7 cellular contexts compared by ENCODE assay signal in the genomic region with DNA sequence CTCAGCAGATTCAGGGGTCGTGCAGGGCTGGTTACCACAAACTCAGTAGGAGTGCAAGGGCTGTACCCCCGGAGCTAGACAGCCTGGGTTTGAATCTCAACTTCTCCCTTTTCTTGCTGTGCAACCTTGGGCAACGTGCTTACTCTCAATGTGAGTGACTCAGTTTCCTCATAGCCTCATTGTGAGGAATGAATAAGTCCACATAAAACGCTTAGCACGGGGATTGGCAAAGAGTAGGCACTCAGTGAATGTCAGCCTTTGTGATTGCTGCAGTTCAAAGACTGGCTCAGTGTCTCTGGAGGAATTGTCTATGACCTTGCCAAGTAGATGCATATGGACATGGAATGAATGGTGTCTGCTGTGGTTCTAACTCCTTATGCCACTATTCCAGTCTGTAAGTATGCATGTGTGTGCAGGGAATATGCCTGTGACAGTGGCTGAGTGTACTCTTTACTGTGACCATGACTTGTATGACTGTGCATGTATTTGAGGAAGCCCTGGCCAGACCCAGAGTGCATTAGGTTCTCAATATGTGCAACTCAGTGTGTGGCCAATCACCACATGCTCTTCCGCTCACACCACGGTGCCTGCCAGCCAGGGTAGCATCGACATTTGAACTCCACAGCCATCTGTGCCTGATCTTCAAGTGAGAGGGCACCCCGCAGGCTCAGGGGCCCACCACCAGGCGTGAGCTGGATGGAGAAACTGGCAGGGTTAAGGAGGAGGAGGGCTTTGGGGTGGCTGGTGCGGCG. TPM values are rescaled to one million over a fixed set of nuclear protein-coding genes. Genes with fewer than 3 reads are reported as not detected.
DNase-seq lines count a peak whose midpoint lies in the region; ATAC-seq and TF ChIP-seq lines count a peak whose summit lies in the region.

No MANE protein-coding gene starts in this region.

- H3K4me1 ChIP-seq in SJSA1 (replicated peaks) (peaks cover 16% of the 10 kb centered on the region), mucosa of rectum (ENCODE audit: control insufficient read depth in 2 of 2, insufficient read depth in 2 of 2, low read length in 2 of 2) (peaks cover 28 to 34% of the 10 kb centered on the region in 2 donors), vagina (peaks cover 55% of the 10 kb centered on the region)

- H3K27me3 Mint-ChIP-seq in effector memory CD8-positive, alpha-beta T cell: no peaks in the 10 kb centered on the region

- H3K36me3 Mint-ChIP-seq in effector memory CD8-positive, alpha-beta T cell (ENCODE audit: insufficient read depth): peaks cover 12% of the 10 kb centered on the region

- peak overlapping the region; percentile 71 for H3K27ac ChIP-seq in SJSA1
- H3K27ac ChIP-seq in mucosa of rectum (ENCODE audit: low read depth in 2 of 2, low read length in 2 of 2): peak overlapping the region; percentile 88 to 93
- H3K27ac ChIP-seq in vagina: peak overlapping the region; percentile 91

- no peaks in the 10 kb centered on the region for H3K9me3 Mint-ChIP-seq in effector memory CD8-positive, alpha-beta T cell

- peak overlapping the region; percentile 94 to 97 for H3K27ac Mint-ChIP-seq in effector memory CD8-positive, alpha-beta T cell

- no peak for TF ChIP-seq POLR2A in vagina (IDR thresholded peaks at IDR 0.05)

- H3K27me3 ChIP-seq in SJSA1 (replicated peaks) (no peaks in the 10 kb centered on the region), mucosa of rectum (ENCODE audit: control insufficient read depth in 2 of 2, insufficient read depth in 2 of 2, low read length in 2 of 2) (no peaks in the 10 kb centered on the region), vagina (no peaks in the 10 kb centered on the region)

- peak overlapping the region; percentile 69 to 82 for H3K9ac ChIP-seq in mucosa of rectum (ENCODE audit: low read depth in 1 of 2, low read length in 2 of 2)

- intact Hi-C loops in vagina (cut with DNase I): loop anchor here (2.0 kb wide), 1 partner anchor 23 kb away; a partner anchor contains a TSS

- H3K4me3 ChIP-seq in SJSA1: peak overlapping the region; percentile 50
- H3K4me3 ChIP-seq in mucosa of rectum (ENCODE audit: low read length in 2 of 2): peak overlapping the region; percentile 66 to 70
- peak overlapping the region; percentile 47 to 61 for H3K4me3 ChIP-seq in vagina

- peak; percentile 55 for DNase-seq in HCEC 1CT
- DNase-seq in SJSA1 (ENCODE audit: low read depth in 1 of 2, low spot score in 2 of 2): no peak
- DNase-seq in effector memory CD8-positive, alpha-beta T cell: no peak
- no peak for DNase-seq in vagina (ENCODE audit: extremely low spot score in 2 of 2)
- DNase-seq in NCI-H510A (lab: John Stamatoyannopoulos, UW): no peak
- DNase-seq in NCI-H524 treated with DMSO at 0.1 percent for 48 hours (lab: John Stamatoyannopoulos, UW): no peak

- peaks cover 20 to 23% of the 10 kb centered on the region in 2 donors for H3K4me1 Mint-ChIP-seq in effector memory CD8-positive, alpha-beta T cell (ENCODE audit: low read depth in 2 of 2)

- H3K4me3 Mint-ChIP-seq in effector memory CD8-positive, alpha-beta T cell: peak overlapping the region; percentile 85 to 97

- H3K36me3 ChIP-seq in SJSA1 (no peaks in the 10 kb centered on the region), mucosa of rectum (ENCODE audit: control insufficient read depth in 2 of 2, insufficient read depth in 2 of 2, low read length in 2 of 2) (no peaks in the 10 kb centered on the region), vagina (peaks cover 0 to 5% of the 10 kb centered on the region in 2 donors)

- no peak for TF ChIP-seq CTCF in vagina (IDR thresholded peaks at IDR 0.05)

- H3K9me3 ChIP-seq in SJSA1 (replicated peaks) (no peaks in the 10 kb centered on the region), mucosa of rectum (ENCODE audit: control insufficient read depth in 2 of 2, low read length in 2 of 2) (no peaks in the 10 kb centered on the region), vagina (no peaks in the 10 kb centered on the region)

- no peak for ATAC-seq in effector memory CD8-positive, alpha-beta T cell (replicated peaks)

RNA-seq across cellular contexts. Expression of a gene that starts 0.9 kb away (rescaled TPM):
- total RNA-seq in SJSA1 (2014; rRNA removed; shearing (Covaris generic)): 1.6 and 3.1 TPM in 2 replicates
- 8.1 TPM for total RNA-seq in vagina

RNA-seq across cellular contexts. Expression of a gene that starts 0.9 kb away (rescaled TPM):
- 0.47 and 2.2 TPM in 2 replicates for total RNA-seq in SJSA1 (2014; rRNA removed; shearing (Covaris generic))
- 10.1 TPM for total RNA-seq in vagina

RNA-seq across cellular contexts. Expression of a gene that starts 3.3 kb away (rescaled TPM):
- total RNA-seq in SJSA1 (2014; rRNA removed; shearing (Covaris generic)): 0.18 TPM in 1 of 2 replicates, not detected in the other
- total RNA-seq in vagina: 17.7 TPM

RNA-seq across cellular contexts. Expression of a gene that starts 7.9 kb away (rescaled TPM):
- total RNA-seq in SJSA1 (2014; rRNA removed; shearing (Covaris generic)): 70.9 and 81.8 TPM in 2 replicates
- total RNA-seq in vagina: 37.3 TPM

RNA-seq across cellular contexts. Expression of a gene that starts 21.2 kb away (rescaled TPM):
- total RNA-seq in SJSA1 (2014; rRNA removed; shearing (Covaris generic)): not detected in 2 replicates
- not detected for total RNA-seq in vagina

Comparison
In these comparisons a context has a peak if more than half of its experiments do, and no peak if none do; other contexts are left out.
1. RNA of a gene that starts 3.3 kb away (total RNA-seq): 17.7 TPM in vagina (single experiment); 0.18 TPM in SJSA1; every median in the first group is over 10 times any median in the second.
2. Peak in every context shown above with its lines, with median percentiles within 50 percentile points of each other: H3K27ac ChIP-seq and H3K4me3 ChIP-seq.